ENCODE assay signal across 17 cellular contexts in the genomic region with DNA sequence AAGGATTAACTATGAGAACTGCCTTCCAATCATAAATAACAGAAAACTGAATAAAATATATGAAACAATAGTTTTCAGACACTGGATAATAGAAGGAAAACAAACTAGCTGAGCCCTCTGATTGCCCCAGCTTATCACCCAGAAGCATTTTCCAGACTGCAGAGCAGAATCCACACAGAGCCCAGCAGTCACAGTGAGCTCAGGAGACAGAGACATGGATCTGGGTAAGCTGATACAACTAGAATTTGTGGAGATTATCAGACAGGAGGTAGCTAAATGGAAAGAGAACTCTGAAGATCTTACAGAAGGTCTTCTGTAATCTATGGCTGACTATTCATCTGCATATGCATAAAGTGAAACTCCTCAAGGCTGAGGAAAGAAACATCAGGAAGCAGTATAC.
DNase-seq lines count a peak whose midpoint lies in the region; ATAC-seq and TF ChIP-seq lines count a peak whose summit lies in the region.
"Had no signal": no experiment of that assay in that cellular context is flagged by ENCODE, and none has a peak within 500 bp of the region (broad histone marks: within the 10 kb centered on the region; RNA-seq: fewer than 3 reads in every experiment).

No MANE protein-coding gene starts in this region.

- peak overlapping the region; percentile 22 for H2AFZ ChIP-seq in H9 (ENCODE audit: low read length)

- H3K9ac ChIP-seq in H9 (ENCODE audit: extremely low read depth, insufficient read length, low read length): no peak overlapping the region
- no peak overlapping the region for H3K9ac ChIP-seq in adipocyte (ENCODE audit: low read length)

- H2BK5ac ChIP-seq in H9 (ENCODE audit: insufficient read length, low read length): no peak overlapping the region

- H3K9me3 ChIP-seq in H9 (ENCODE audit: control insufficient read depth, low read depth, low read length) (no peaks in the 10 kb centered on the region), adipocyte (ENCODE audit: control insufficient read depth, low read length) (no peaks in the 10 kb centered on the region)

- H3K4ac ChIP-seq in H9 (ENCODE audit: low read depth, low read length): no peak overlapping the region

- H4K8ac ChIP-seq in H9 (replicated peaks; ENCODE audit: insufficient read length, low read depth, low read length): no peak overlapping the region

- no peaks in the 10 kb centered on the region for H4K20me1 ChIP-seq in H9 (ENCODE audit: control insufficient read depth, insufficient read depth, insufficient read length)

- H3K14ac ChIP-seq in H9 (ENCODE audit: insufficient read depth, low read length): no peak overlapping the region

- H2BK12ac ChIP-seq in H9 (ENCODE audit: insufficient read length, low read depth, low read length): no peak overlapping the region

- H3K27ac Mint-ChIP-seq in H9: peak overlapping the region in 1 of 3 experiments; percentile 83; a peak in 2 of 7 replicates
- peak overlapping the region; percentile 32 for H3K27ac Mint-ChIP-seq in osteocyte (ENCODE audit: unreplicated experiment)
- H3K27ac Mint-ChIP-seq: B cell; CD4-positive, alpha-beta T cell had no signal

- no peak overlapping the region for H3K27ac ChIP-seq in H9 (ENCODE audit: insufficient read length, low read depth, low read length)
- H3K27ac ChIP-seq: HL-60 had no signal

- H3K23ac ChIP-seq in H9 (ENCODE audit: insufficient read length, low read depth, low read length): no peak overlapping the region

- ATAC-seq in HG03139 (IDR thresholded peaks at IDR 0.05; ENCODE audit: unreplicated experiment) (no peak), HG02571 (IDR thresholded peaks at IDR 0.05; ENCODE audit: unreplicated experiment) (no peak)
- ATAC-seq: HCT116, K562, PC-3 had no signal

- H3K4me1 ChIP-seq in H9 (ENCODE audit: insufficient read depth, low read length) (peaks cover 3% of the 10 kb centered on the region; the same call in 1 of the 2 replicates), adipocyte (ENCODE audit: control insufficient read depth, insufficient read depth, low read length) (no peaks in the 10 kb centered on the region)

- no peak overlapping the region for H3K18ac ChIP-seq in H9 (ENCODE audit: insufficient read length, low read depth, low read length)

- no peak overlapping the region for H2BK120ac ChIP-seq in H9 (ENCODE audit: low read depth, low read length, poor library complexity, severe bottlenecking)

- H3K27me3 ChIP-seq in H9 (ENCODE audit: insufficient read depth, low read length) (no peaks in the 10 kb centered on the region), adipocyte (replicated peaks; ENCODE audit: control insufficient read depth, insufficient read depth, low read length) (no peaks in the 10 kb centered on the region)

- H3T11ph ChIP-seq in H9 (ENCODE audit: low read length): no peak overlapping the region

- H3K9me3 Mint-ChIP-seq in H9 (no peaks in the 10 kb centered on the region; a peak in 1 of 5 replicates), osteocyte (ENCODE audit: unreplicated experiment) (no peaks in the 10 kb centered on the region)
- H3K9me3 Mint-ChIP-seq: CD4-positive, alpha-beta T cell had no signal

- H4K5ac ChIP-seq in H9 (ENCODE audit: insufficient read length, low read depth, low read length): no peak overlapping the region

- no peak overlapping the region for H2BK20ac ChIP-seq in H9 (ENCODE audit: low read depth, low read length, poor library complexity, severe bottlenecking)

- no peak overlapping the region for H3K4me3 ChIP-seq in adipocyte (ENCODE audit: low read length)
- H3K4me3 ChIP-seq: K562 had no signal

- H3K36me3 Mint-ChIP-seq in H9 (ENCODE audit: insufficient read depth in 1 of 3, low read depth in 3 of 3) (no peaks in the 10 kb centered on the region), osteocyte (ENCODE audit: unreplicated experiment) (peaks cover 21% of the 10 kb centered on the region)

- no peak overlapping the region for H3K56ac ChIP-seq in H9 (ENCODE audit: insufficient read length, low read depth, low read length)

- H3K27me3 Mint-ChIP-seq in H9 (ENCODE audit: low read depth) (no peaks in the 10 kb centered on the region), osteocyte (ENCODE audit: unreplicated experiment) (no peaks in the 10 kb centered on the region)
- H3K27me3 Mint-ChIP-seq: B cell; CD4-positive, alpha-beta T cell had no signal

- no peaks in the 10 kb centered on the region for H3K23me2 ChIP-seq in H9 (ENCODE audit: insufficient read length, low read depth, low read length, poor library complexity, severe bottlenecking)

- TF ChIP-seq CTCF in H9 (conservative IDR thresholded peaks at IDR 0.05): no peak
- no peak for TF ChIP-seq CTCF in osteocyte (IDR thresholded peaks at IDR 0.05)

- no peak overlapping the region for H2AK5ac ChIP-seq in H9 (ENCODE audit: insufficient read length, low read length)

- no peak for DNase-seq in H9
- DNase-seq in adipocyte (ENCODE audit: low read depth): peak; percentile 7
- peak; percentile 11 for DNase-seq in iPS-NIHi7 (ENCODE audit: extremely low spot score)
- DNase-seq in osteocyte (ENCODE audit: extremely low spot score, unreplicated experiment): no peak
- no peak for DNase-seq in NCI-H1048 (lab: John Stamatoyannopoulos, UW)
- DNase-seq: CD4-positive, alpha-beta T cell; DND-41; GDM1; NCI-H1436 treated with DMSO at 0.1 percent for 48 hours; NCI-H2227 treated with DMSO at 0.1 percent for 48 hours; PC-3 had no signal

- H3K36me3 ChIP-seq in adipocyte (ENCODE audit: control insufficient read depth, insufficient read depth, low read length, severe bottlenecking): no peaks in the 10 kb centered on the region

- H3K4me3 Mint-ChIP-seq in H9 (no peak overlapping the region), osteocyte (ENCODE audit: unreplicated experiment) (peak overlapping the region; percentile 8)
- H3K4me3 Mint-ChIP-seq: B cell; CD4-positive, alpha-beta T cell had no signal

- H3K79me2 ChIP-seq in H9 (ENCODE audit: insufficient read depth, low read length): no peaks in the 10 kb centered on the region

- no peak overlapping the region for H4K91ac ChIP-seq in H9 (ENCODE audit: insufficient read length, low read depth, low read length)

- H3K4me2 ChIP-seq in H9 (ENCODE audit: insufficient read depth, insufficient read length, low read length): no peak overlapping the region

- H2BK15ac ChIP-seq in H9 (ENCODE audit: low read depth, low read length): no peak overlapping the region

- H3K4me1 Mint-ChIP-seq in H9 (peaks cover 9 to 11% of the 10 kb centered on the region in 2 experiments; a peak in 3 of 4 replicates), osteocyte (ENCODE audit: unreplicated experiment) (peaks cover 14% of the 10 kb centered on the region)
- H3K4me1 Mint-ChIP-seq: B cell had no signal

- H3K79me1 ChIP-seq in H9 (ENCODE audit: insufficient read depth, low read depth, low read length, poor library complexity, severe bottlenecking): no peaks in the 10 kb centered on the region

Comparison
In these comparisons a context has a peak if more than half of its experiments do, and no peak if none do; other contexts are left out.
1. DNase-seq: peak in adipocyte (single experiment) and iPS-NIHi7 (single experiment); none in H9 (single experiment), osteocyte (single experiment) and NCI-H1048 (single experiment).